Comparison of ENCODE assay signal across 1 cellular context in genomic region chr19:41299046-41299754, GRCh38.
TF ChIP-seq lines count a peak whose summit lies in the region.

No MANE protein-coding gene starts in this region.

TF ChIP-seq in SK-N-SH treated with all-trans-retinoic acid at 6 μM for 48 hours, 23 proteins besides CTCF, POLR2A, EP300 and RAD21 (continued from another document):
- no peak for TF ChIP-seq TSHZ2 (CRISPR knock-in tag; IDR thresholded peaks at IDR 0.05)
- TF ChIP-seq CSDC2 (CRISPR knock-in tag; IDR thresholded peaks at IDR 0.05) = no peak
